In the genomic region with DNA sequence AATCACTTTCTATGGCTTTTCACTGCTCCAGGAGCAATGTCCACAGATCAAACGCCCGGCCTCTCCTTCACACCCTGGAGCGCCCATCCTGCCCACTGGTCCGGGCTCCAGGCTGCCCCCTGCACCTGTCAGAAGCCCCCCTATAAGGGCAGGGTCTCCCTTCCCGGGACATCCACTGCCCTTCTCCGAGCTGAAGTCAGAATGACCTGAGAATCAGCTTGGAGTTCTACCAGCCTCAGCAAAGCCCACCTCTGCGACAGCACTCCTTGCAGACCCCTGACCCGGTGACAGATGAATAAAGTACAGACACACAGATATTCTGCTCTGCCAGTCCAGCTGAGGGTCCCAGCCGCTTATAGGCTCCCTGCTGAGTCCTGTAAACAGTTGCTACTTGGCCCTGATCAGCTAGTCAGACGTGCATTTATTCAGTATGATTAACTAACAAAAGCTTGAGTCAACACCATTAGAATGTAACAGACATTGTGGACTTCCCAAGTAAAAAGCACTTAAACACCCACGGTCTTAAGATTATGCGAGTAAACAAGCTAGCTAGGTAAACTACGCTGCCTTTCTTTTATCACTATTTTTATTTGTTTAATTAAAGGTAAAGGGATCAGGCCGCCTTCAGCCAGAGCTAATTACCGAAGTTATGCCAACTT, we compare ENCODE assay signal across 13 cellular contexts. TPM values are rescaled to one million over a fixed set of nuclear protein-coding genes. Genes with fewer than 3 reads are reported as not detected.
DNase-seq lines count a peak whose midpoint lies in the region; ATAC-seq, FAIRE-seq and TF ChIP-seq lines count a peak whose summit lies in the region.
"Had no signal": no experiment of that assay in that cellular context is flagged by ENCODE, and none has a peak within 500 bp of the region (broad histone marks: within the 10 kb centered on the region; RNA-seq: fewer than 3 reads in every experiment).

No MANE protein-coding gene starts in this region.

- intact Hi-C loops in MCF 10A (cut with micrococcal nuclease) (no loop called here), breast epithelium (cut with DNase I; ENCODE audit: low total_unique reads) (no loop called here), sciatic nerve (cut with DNase I) (no loop called here)

- peak; percentile 28 for DNase-seq in MCF 10A (ENCODE audit: unreplicated experiment)
- DNase-seq in breast epithelium (ENCODE audit: low spot score in 2 of 2): no peak
- DNase-seq in RCC 7860 (ENCODE audit: low spot score): peak; percentile 29
- no peak for DNase-seq in effector memory CD8-positive, alpha-beta T cell
- no peak for DNase-seq in stimulated activated naive CD8-positive, alpha-beta T cell treated with anti-CD3 and anti-CD28 coated beads, Interleukin-15, amount 100 ng/mL, for 72 hours
- DNase-seq in sciatic nerve (ENCODE audit: low spot score): no peak
- DNase-seq: activated CD8-positive, alpha-beta memory T cell treated with anti-CD3 and anti-CD28 coated beads, Interleukin-2, amount 50 U/mL, for 48 hours; kidney; NCI-H1105; pancreas; SJCRH30 had no signal

- POLR2A ChIA-PET in MCF 10A (lab: Yijun Ruan, JAX): interaction anchor here (0.6 to 11.0 kb wide), 8 partner anchors 9 to 102 kb away, joined by 4 to 220 read pairs (median 18); no protein-coding TSS in a partner anchor

- CTCF ChIA-PET in MCF 10A (lab: Yijun Ruan, JAX): interaction anchor here (0.6 to 9.2 kb wide), 7 partner anchors 11 to 104 kb away, joined by 3 to 205 read pairs (median 6); no protein-coding TSS in a partner anchor

- TF ChIP-seq CTCF in MCF 10A (IDR thresholded peaks at IDR 0.05; ENCODE audit: unreplicated experiment) (no peak), breast epithelium (IDR thresholded peaks at IDR 0.05) (no peak)

- no peak for TF ChIP-seq POLR2A in breast epithelium (IDR thresholded peaks at IDR 0.05)

- H3K9me3 ChIP-seq in breast epithelium: no peaks in the 10 kb centered on the region
- H3K9me3 ChIP-seq: pancreas, SJCRH30 had no signal

- H3K4me3 ChIP-seq in breast epithelium: no peak overlapping the region
- H3K4me3 ChIP-seq: pancreas, SJCRH30 had no signal

- H3K27me3 ChIP-seq in breast epithelium: no peaks in the 10 kb centered on the region
- H3K27me3 ChIP-seq: pancreas, SJCRH30 had no signal

- no peaks in the 10 kb centered on the region for H3K36me3 ChIP-seq in breast epithelium
- H3K36me3 ChIP-seq: pancreas, SJCRH30 had no signal

- no peaks in the 10 kb centered on the region for H3K4me1 ChIP-seq in breast epithelium

- H3K36me3 Mint-ChIP-seq in MCF 10A (ENCODE audit: insufficient read depth, unreplicated experiment): peaks cover 79% of the 10 kb centered on the region
- peaks cover 89% of the 10 kb centered on the region for H3K36me3 Mint-ChIP-seq in effector memory CD8-positive, alpha-beta T cell (ENCODE audit: insufficient read depth)

- H3K27ac ChIP-seq in breast epithelium: no peak overlapping the region
- H3K27ac ChIP-seq: pancreas, SJCRH30 had no signal

- peak overlapping the region; percentile 68 for H3K27ac Mint-ChIP-seq in MCF 10A (ENCODE audit: low read depth, unreplicated experiment)
- H3K27ac Mint-ChIP-seq in effector memory CD8-positive, alpha-beta T cell: peak overlapping the region in 1 of 2 donors; percentile 98
- H3K27ac Mint-ChIP-seq in stimulated activated naive CD8-positive, alpha-beta T cell treated with anti-CD3 and anti-CD28 coated beads, Interleukin-15, amount 100 ng/mL, for 72 hours: peak overlapping the region in 1 of 2 donors; percentile 100

- peak overlapping the region; percentile 96 for H3K4me3 Mint-ChIP-seq in MCF 10A (ENCODE audit: unreplicated experiment)
- H3K4me3 Mint-ChIP-seq in effector memory CD8-positive, alpha-beta T cell: peak overlapping the region; percentile 93 to 95
- H3K4me3 Mint-ChIP-seq in stimulated activated naive CD8-positive, alpha-beta T cell treated with anti-CD3 and anti-CD28 coated beads, Interleukin-15, amount 100 ng/mL, for 72 hours: peak overlapping the region; percentile 98 to 99

- no peak for FAIRE-seq in RCC 7860 (lab: Jason Lieb, UNC)
- FAIRE-seq: kidney, pancreas had no signal

- no peaks in the 10 kb centered on the region for H3K9me3 Mint-ChIP-seq in MCF 10A (ENCODE audit: unreplicated experiment)
- no peaks in the 10 kb centered on the region for H3K9me3 Mint-ChIP-seq in effector memory CD8-positive, alpha-beta T cell
- H3K9me3 Mint-ChIP-seq in stimulated activated naive CD8-positive, alpha-beta T cell treated with anti-CD3 and anti-CD28 coated beads, Interleukin-15, amount 100 ng/mL, for 72 hours: no peaks in the 10 kb centered on the region

- no peaks in the 10 kb centered on the region for H3K27me3 Mint-ChIP-seq in MCF 10A (ENCODE audit: insufficient read depth, unreplicated experiment)
- H3K27me3 Mint-ChIP-seq in effector memory CD8-positive, alpha-beta T cell: no peaks in the 10 kb centered on the region
- no peaks in the 10 kb centered on the region for H3K27me3 Mint-ChIP-seq in stimulated activated naive CD8-positive, alpha-beta T cell treated with anti-CD3 and anti-CD28 coated beads, Interleukin-15, amount 100 ng/mL, for 72 hours

- ATAC-seq in effector memory CD8-positive, alpha-beta T cell (replicated peaks): no peak
- no peak for ATAC-seq in stimulated activated naive CD8-positive, alpha-beta T cell treated with anti-CD3 and anti-CD28 coated beads, Interleukin-15, amount 100 ng/mL, for 72 hours
- ATAC-seq in GM19467 (IDR thresholded peaks at IDR 0.05; ENCODE audit: unreplicated experiment) (no peak), HG02840 (IDR thresholded peaks at IDR 0.05; ENCODE audit: low FRiP score, unreplicated experiment) (no peak), sciatic nerve (no peak)
- ATAC-seq: pancreas had no signal

- no TSS peak for BruUV-seq in MCF 10A (replicated peaks; lab: Mats Ljungman, UMichigan)

- H3K4me1 Mint-ChIP-seq in MCF 10A (ENCODE audit: insufficient read depth, unreplicated experiment): peaks cover 30% of the 10 kb centered on the region
- peaks cover 45 to 47% of the 10 kb centered on the region in 2 donors for H3K4me1 Mint-ChIP-seq in effector memory CD8-positive, alpha-beta T cell (ENCODE audit: low read depth in 2 of 2)
- peaks cover 83% of the 10 kb centered on the region for H3K4me1 Mint-ChIP-seq in stimulated activated naive CD8-positive, alpha-beta T cell treated with anti-CD3 and anti-CD28 coated beads, Interleukin-15, amount 100 ng/mL, for 72 hours

RNA-seq across cellular contexts. Expression of gene SLC7A5, which starts 4.8 kb away (rescaled TPM):
- 794 and 1,007 TPM in 2 replicates for total RNA-seq in MCF 10A (2022)
- total RNA-seq in breast epithelium: 1 to 10 TPM in 2 of 3 donors, under 1 TPM in 1; 0.48 to 7.3 (median 5.9) TPM
- total RNA-seq in sciatic nerve: 11.5 TPM

Comparison
In these comparisons a context has a peak if more than half of its experiments do, and no peak if none do; other contexts are left out.
1. DNase-seq: peak in MCF 10A (single experiment) and RCC 7860 (single experiment); none in breast epithelium (0 of 2), effector memory CD8-positive, alpha-beta T cell (0 of 3), stimulated activated naive CD8-positive, alpha-beta T cell treated with anti-CD3 and anti-CD28 coated beads, Interleukin-15, amount 100 ng/mL, for 72 hours (0 of 2) and sciatic nerve (single experiment).
2. RNA of gene SLC7A5, which starts 4.8 kb away (total RNA-seq): 794 to 1,007 TPM in MCF 10A; 11.5 TPM in sciatic nerve (single experiment) and 0.48 to 7.3 TPM in breast epithelium; every median in the first group is over 10 times any median in the second.
3. Peak in every context shown above with its lines, with median percentiles within 50 percentile points of each other: H3K4me3 Mint-ChIP-seq.